8 cellular contexts compared by ENCODE assay signal in genomic region chr1:95071539-95071938, GRCh38. TPM values are rescaled to one million over a fixed set of nuclear protein-coding genes. Genes with fewer than 3 reads are reported as not detected.
DNase-seq lines count a peak whose midpoint lies in the region; ATAC-seq, FAIRE-seq and TF ChIP-seq lines count a peak whose summit lies in the region.

No MANE protein-coding gene starts in this region.

- H3K9me3 ChIP-seq in right lobe of liver = no peaks in the 10 kb centered on the region
- no peaks in the 10 kb centered on the region for H3K9me3 ChIP-seq in tibial nerve
- H3K9me3 ChIP-seq in pancreas = no peaks in the 10 kb centered on the region

- H3K4me1 ChIP-seq in right lobe of liver (peaks cover 0 to 35% (median 16%) of the 10 kb centered on the region in 4 donors), tibial nerve (peaks cover 0 to 19% (median 0%) of the 10 kb centered on the region in 4 donors), pancreas (peaks cover 29 to 45% (median 33%) of the 10 kb centered on the region in 3 donors)

- H3K36me3 ChIP-seq in right lobe of liver (no peaks in the 10 kb centered on the region), tibial nerve (no peaks in the 10 kb centered on the region), pancreas (no peaks in the 10 kb centered on the region)

- peak overlapping the region; percentile 95 for H3K27ac Mint-ChIP-seq in activated T-cell treated with anti-CD3 and anti-CD28 coated beads, Interleukin-2, amount 50 U/mL, for 72 hours
- no peak overlapping the region for H3K27ac Mint-ChIP-seq in activated naive CD8-positive, alpha-beta T cell

- no peak for TF ChIP-seq CTCF in right lobe of liver (IDR thresholded peaks at IDR 0.05)
- no peak for TF ChIP-seq CTCF in tibial nerve (IDR thresholded peaks at IDR 0.05)
- no peak for TF ChIP-seq CTCF in pancreas (IDR thresholded peaks at IDR 0.05)

- H3K4me1 Mint-ChIP-seq in activated T-cell treated with anti-CD3 and anti-CD28 coated beads, Interleukin-2, amount 50 U/mL, for 72 hours (ENCODE audit: low read depth) = peaks cover 17% of the 10 kb centered on the region
- H3K4me1 Mint-ChIP-seq in activated naive CD8-positive, alpha-beta T cell (ENCODE audit: low read depth) = peaks cover 22% of the 10 kb centered on the region

- WGBS in right lobe of liver (ENCODE audit: insufficient coverage, low coverage, low lambda C conversion rate, missing lambda C conversion rate) = 44% methylated on average over 2 of the region's 2 CpGs
- WGBS in tibial nerve, 2 donors = 87% methylated on average over 2 of the region's 2 CpGs
- WGBS in pancreas, 2 donors = 65 to 69% methylated on average over 2 of the region's 2 CpGs

- no peak for TF ChIP-seq POLR2A in right lobe of liver (IDR thresholded peaks at IDR 0.05)
- TF ChIP-seq POLR2A in tibial nerve (IDR thresholded peaks at IDR 0.05) = no peak

- DNase-seq in activated T-cell treated with anti-CD3 and anti-CD28 coated beads, Interleukin-2, amount 50 U/mL, for 72 hours = peak; percentile 11
- DNase-seq in activated T-cell treated with anti-CD3 and anti-CD28 coated beads, Interleukin-2, amount 50 U/mL, for 1 hour = no peak
- no peak for DNase-seq in right lobe of liver
- DNase-seq in tibial nerve (ENCODE audit: low spot score in 2 of 2) = no peak
- no peak for DNase-seq in DMS79 (lab: John Stamatoyannopoulos, UW)
- DNase-seq in mesenteric fat pad (ENCODE audit: low spot score) = no peak
- DNase-seq in pancreas = no peak

- no peaks in the 10 kb centered on the region for H3K9me3 Mint-ChIP-seq in activated T-cell treated with anti-CD3 and anti-CD28 coated beads, Interleukin-2, amount 50 U/mL, for 72 hours
- H3K9me3 Mint-ChIP-seq in activated naive CD8-positive, alpha-beta T cell (ENCODE audit: low read depth) = no peaks in the 10 kb centered on the region

- intact Hi-C loops in right lobe of liver (cut with DNase I) = no loop called here
- intact Hi-C loops in pancreas (cut with DNase I) = no loop called here

- ATAC-seq in activated T-cell treated with anti-CD3 and anti-CD28 coated beads, Interleukin-2, amount 50 U/mL, for 72 hours (replicated peaks in 1 of 2) = no peak
- ATAC-seq in right lobe of liver = no peak
- ATAC-seq in pancreas = no peak

- no peak for FAIRE-seq in pancreas (lab: Jason Lieb, UNC)

- H3K4me3 ChIP-seq in right lobe of liver (peak overlapping the region; percentile 67 to 70 (median 70)), tibial nerve (peak overlapping the region in 3 of 4 donors; percentile 71 to 82 (median 74)), pancreas (peak overlapping the region in 2 of 4 donors; percentile 71 to 78)

- TF ChIP-seq EP300 in tibial nerve (IDR thresholded peaks at IDR 0.05) = no peak

- H3K27me3 ChIP-seq in right lobe of liver (no peaks in the 10 kb centered on the region), tibial nerve (no peaks in the 10 kb centered on the region), pancreas (no peaks in the 10 kb centered on the region)

- peak overlapping the region; percentile 93 to 96 (median 94) for H3K27ac ChIP-seq in right lobe of liver
- H3K27ac ChIP-seq in tibial nerve = peak overlapping the region in 1 of 4 donors; percentile 96
- peak overlapping the region in 2 of 4 donors; percentile 93 to 95 for H3K27ac ChIP-seq in pancreas

- H3K4me3 Mint-ChIP-seq in activated T-cell treated with anti-CD3 and anti-CD28 coated beads, Interleukin-2, amount 50 U/mL, for 72 hours = peak overlapping the region; percentile 95 to 97
- peak overlapping the region; percentile 100 for H3K4me3 Mint-ChIP-seq in activated naive CD8-positive, alpha-beta T cell

- peaks cover 0 to 2% of the 10 kb centered on the region in 2 donors for H3K36me3 Mint-ChIP-seq in activated T-cell treated with anti-CD3 and anti-CD28 coated beads, Interleukin-2, amount 50 U/mL, for 72 hours (ENCODE audit: insufficient read depth in 2 of 2)
- peaks cover 3% of the 10 kb centered on the region for H3K36me3 Mint-ChIP-seq in activated naive CD8-positive, alpha-beta T cell

- no peaks in the 10 kb centered on the region for H3K27me3 Mint-ChIP-seq in activated T-cell treated with anti-CD3 and anti-CD28 coated beads, Interleukin-2, amount 50 U/mL, for 72 hours (ENCODE audit: low read depth)
- no peaks in the 10 kb centered on the region for H3K27me3 Mint-ChIP-seq in activated naive CD8-positive, alpha-beta T cell

RNA-seq across cellular contexts. Expression of gene ALG14, which starts 1.2 kb away (rescaled TPM):
- total RNA-seq in activated T-cell treated with anti-CD3 and anti-CD28 coated beads, Interleukin-2, amount 50 U/mL, for 72 hours = 1 to 10 TPM; 3.4 to 4.1 TPM
- 1 to 10 TPM; 1.5 to 8.3 (median 5.0) TPM for total RNA-seq in right lobe of liver
- total RNA-seq in tibial nerve = 1 to 10 TPM; 1.1 to 1.6 (median 1.5) TPM
- total RNA-seq in mesenteric fat pad = 8.1 TPM
- 1 to 10 TPM; 4.3 to 6.2 (median 5.7) TPM for total RNA-seq in pancreas
- polyA plus RNA-seq in pancreas = 1 to 10 TPM; 1.1 to 1.3 TPM

RNA-seq across cellular contexts. Expression of gene TLCD4, which starts 45.6 kb away (rescaled TPM):
- under 1 TPM; 0.21 to 0.24 TPM for total RNA-seq in activated T-cell treated with anti-CD3 and anti-CD28 coated beads, Interleukin-2, amount 50 U/mL, for 72 hours
- total RNA-seq in right lobe of liver (100 to 1,000 TPM in 3 of 6 experiments, 10 to 100 TPM in 3; 45.6 to 181 (median 106) TPM), tibial nerve (1 to 10 TPM; 5.7 to 9.2 (median 8.3) TPM), mesenteric fat pad (15.9 TPM), pancreas (10 to 100 TPM; 12.3 to 19.5 (median 14.2) TPM)
- polyA plus RNA-seq in pancreas = 1 to 10 TPM; 2.1 to 4.5 TPM

Comparison
In these comparisons a context has a peak if more than half of its experiments do, and no peak if none do; other contexts are left out.
1. DNase-seq: peak in activated T-cell treated with anti-CD3 and anti-CD28 coated beads, Interleukin-2, amount 50 U/mL, for 72 hours (2 of 2); none in activated T-cell treated with anti-CD3 and anti-CD28 coated beads, Interleukin-2, amount 50 U/mL, for 1 hour (single experiment), right lobe of liver (0 of 3), tibial nerve (0 of 2), DMS79 (single experiment), mesenteric fat pad (single experiment) and pancreas (0 of 6).
2. RNA of gene TLCD4, which starts 45.6 kb away (total RNA-seq): 45.6 to 181 TPM in right lobe of liver, 15.9 TPM in mesenteric fat pad (single experiment), 12.3 to 19.5 TPM in pancreas and 5.7 to 9.2 TPM in tibial nerve; 0.21 to 0.24 TPM in activated T-cell treated with anti-CD3 and anti-CD28 coated beads, Interleukin-2, amount 50 U/mL, for 72 hours; every median in the first group is over 4 times any median in the second.